Comparison of ENCODE assay signal across 1 cellular context in genomic region chr1:174812656-174813055, GRCh38.
TF ChIP-seq lines count a peak whose summit lies in the region.

No MANE protein-coding gene starts in this region.

TF ChIP-seq in WTC11, 78 proteins besides CTCF, POLR2A, EP300 and RAD21 (continued from another document):
- no peak for TF ChIP-seq USF1 (CRISPR knock-in tag; IDR thresholded peaks at IDR 0.05)
- TF ChIP-seq ZNF263 (CRISPR knock-in tag; IDR thresholded peaks at IDR 0.05; ENCODE audit: low read depth): no peak
- no peak for TF ChIP-seq ZNF416 (CRISPR knock-in tag; IDR thresholded peaks at IDR 0.05)
- TF ChIP-seq E2F4 (CRISPR knock-in tag; IDR thresholded peaks at IDR 0.05; ENCODE audit: borderline replicate concordance, low read depth): no peak
- TF ChIP-seq ZNF396 (CRISPR knock-in tag; IDR thresholded peaks at IDR 0.05; ENCODE audit: borderline replicate concordance): no peak
- no peak for TF ChIP-seq NR2C2 (CRISPR knock-in tag; IDR thresholded peaks at IDR 0.05)
- TF ChIP-seq IRF1 (CRISPR knock-in tag; IDR thresholded peaks at IDR 0.05): no peak
- no peak for TF ChIP-seq ZNF121 (CRISPR knock-in tag; IDR thresholded peaks at IDR 0.05)
- no peak for TF ChIP-seq ESRRA (CRISPR knock-in tag; IDR thresholded peaks at IDR 0.05; ENCODE audit: borderline replicate concordance)
- no peak for TF ChIP-seq SMAD4 (CRISPR knock-in tag; IDR thresholded peaks at IDR 0.05)
- no peak for TF ChIP-seq E2F5 (CRISPR knock-in tag; IDR thresholded peaks at IDR 0.05)
- no peak for TF ChIP-seq ELF4 (CRISPR knock-in tag; IDR thresholded peaks at IDR 0.05; ENCODE audit: low read depth)
- TF ChIP-seq HMGA2 (CRISPR knock-in tag; IDR thresholded peaks at IDR 0.05): no peak
- no peak for TF ChIP-seq JAZF1 (CRISPR knock-in tag; IDR thresholded peaks at IDR 0.05)
- no peak for TF ChIP-seq OVOL2 (CRISPR knock-in tag; IDR thresholded peaks at IDR 0.05; ENCODE audit: borderline replicate concordance)
TF ChIP-seq in WTC11: peak in this region for 0.
